33 cellular contexts compared by ENCODE assay signal in the genomic region with DNA sequence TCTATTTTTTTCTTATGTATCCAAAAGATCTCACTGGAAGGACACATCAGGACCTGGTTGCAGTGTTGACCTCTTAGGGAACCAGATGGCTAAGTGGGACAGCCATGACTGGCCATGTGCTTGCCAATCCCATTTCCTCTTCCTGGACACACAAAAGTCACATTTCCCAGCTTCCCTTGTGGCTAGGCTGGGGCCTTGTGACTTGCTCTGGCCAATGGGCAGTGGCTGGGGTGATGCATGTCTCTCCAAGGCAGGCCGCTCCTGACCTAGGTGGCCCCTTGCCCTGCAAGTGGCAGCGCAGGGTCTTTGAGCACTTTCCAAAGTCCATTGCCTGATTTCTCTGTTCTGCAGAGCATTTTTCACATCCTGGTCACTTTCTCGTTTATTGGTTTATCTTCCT.
"Had no signal": no experiment of that assay in that cellular context is flagged by ENCODE, and none has a peak within 500 bp of the region (broad histone marks: within the 10 kb centered on the region; RNA-seq: fewer than 3 reads in every experiment).

No MANE protein-coding gene starts in this region.

- ATAC-seq: activated CD4-positive, alpha-beta T cell treated with anti-CD3 and anti-CD28 coated beads for 36 hours; activated naive CD4-positive, alpha-beta T cell treated with anti-CD3 and anti-CD28 coated beads, Interleukin-2, amount 50 U/mL, for 72 hours; activated T-cell treated with anti-CD3 and anti-CD28 coated beads, Interleukin-2, amount 50 U/mL, for 72 hours; effector memory CD8-positive, alpha-beta T cell; foreskin keratinocyte; gastrocnemius medialis; T-helper 17 cell had no signal

- H3K9me3 ChIP-seq: ascending aorta, breast epithelium, esophagus muscularis mucosa, gastrocnemius medialis, heart left ventricle had no signal

- H3K4me3 ChIP-seq: ascending aorta, breast epithelium, cardiac muscle cell, esophagus muscularis mucosa, gastrocnemius medialis, heart left ventricle had no signal

- H3K27ac ChIP-seq: ascending aorta, breast epithelium, cardiac muscle cell, esophagus muscularis mucosa, foreskin keratinocyte, gastrocnemius medialis, heart left ventricle, WERI-Rb-1 had no signal

- H3K4me1 ChIP-seq: ascending aorta, breast epithelium, foreskin keratinocyte had no signal

- FAIRE-seq: colon had no signal

- H3K27me3 ChIP-seq: ascending aorta, cardiac muscle cell, foreskin keratinocyte, gastrocnemius medialis, heart left ventricle had no signal

- DNase-seq: activated CD4-positive, alpha-beta memory T cell treated with anti-CD3 and anti-CD28 coated beads, Interleukin-2, amount 10 ng/mL, durations not matched to agents 7 days and 5 days; activated CD4-positive, alpha-beta T cell treated with anti-CD3 and anti-CD28 coated beads for 36 hours; activated CD4-positive, alpha-beta T cell treated with anti-CD3 and anti-CD28 coated beads, Interleukin-2, amount 10 ng/mL, durations not matched to agents 7 days and 5 days; activated CD4-positive, alpha-beta T cell treated with anti-CD3 and anti-CD28 coated beads, Interleukin-2, amount 50 U/mL, for 4 hours; activated CD4-positive, CD25-positive, alpha-beta regulatory T cell; activated CD4-positive, CD25-positive, alpha-beta regulatory T cell treated with anti-CD3 and anti-CD28 coated beads, Interleukin-2, amount 50 U/mL, for 72 hours; activated CD8-positive, alpha-beta memory T cell treated with anti-CD3 and anti-CD28 coated beads, Interleukin-2, amount 50 U/mL, for 48 hours; activated gamma-delta T cell; activated naive CD4-positive, alpha-beta T cell; activated naive CD4-positive, alpha-beta T cell treated with anti-CD3 and anti-CD28 coated beads, Interleukin-2, amount 10 ng/mL, durations not matched to agents 7 days and 5 days; activated naive CD8-positive, alpha-beta T cell treated with anti-CD3 and anti-CD28 coated beads, Interleukin-2, amount 10 ng/mL, durations not matched to agents 7 days and 5 days; activated T-cell treated with anti-CD3 and anti-CD28 coated beads for 4 hours; activated T-cell treated with anti-CD3 and anti-CD28 coated beads, Interleukin-2, amount 50 U/mL, for 24 hours; activated T-cell treated with anti-CD3 and anti-CD28 coated beads, Interleukin-2, amount 50 U/mL, for 72 hours; cortex of kidney; dermis blood vessel endothelial cell; effector CD4-positive, alpha-beta T cell; effector memory CD8-positive, alpha-beta T cell; erythroblast; foreskin keratinocyte; gastrocnemius medialis; glutamatergic neuron; heart left ventricle; T-helper 1 cell; T-helper 17 cell; T1000; WERI-Rb-1 had no signal

- H3K36me3 ChIP-seq: ascending aorta, breast epithelium, cardiac muscle cell, esophagus muscularis mucosa, gastrocnemius medialis, heart left ventricle, WERI-Rb-1 had no signal
